2 cellular contexts compared by ENCODE assay signal in the genomic region with DNA sequence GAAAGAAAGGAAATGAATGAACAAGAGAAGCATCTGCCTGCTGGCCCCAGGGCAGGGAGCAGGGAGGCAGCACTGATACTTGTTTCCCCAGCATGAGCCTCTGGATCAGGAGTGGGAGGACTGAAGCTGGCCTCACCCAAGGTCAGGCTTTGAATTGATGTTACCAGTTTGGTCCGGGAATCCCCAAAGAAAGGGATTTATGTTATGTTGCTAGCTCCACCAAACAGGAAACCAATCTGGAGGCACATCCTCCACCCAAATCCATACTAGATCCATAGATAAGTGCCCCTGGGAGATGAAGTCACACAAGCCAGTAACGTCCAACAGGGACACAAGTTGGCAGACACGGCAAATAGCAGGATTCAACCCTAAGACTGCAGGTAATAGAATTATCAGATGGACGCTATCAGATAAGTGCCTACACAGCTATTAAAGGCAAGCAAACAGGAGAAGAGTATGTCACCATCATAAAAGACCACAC.
TF ChIP-seq lines count a peak whose summit lies in the region.

No MANE protein-coding gene starts in this region.

TF ChIP-seq in HepG2, 621 proteins besides CTCF, POLR2A, EP300 and RAD21 (continued from another document):
- TF ChIP-seq, protein P1, sequence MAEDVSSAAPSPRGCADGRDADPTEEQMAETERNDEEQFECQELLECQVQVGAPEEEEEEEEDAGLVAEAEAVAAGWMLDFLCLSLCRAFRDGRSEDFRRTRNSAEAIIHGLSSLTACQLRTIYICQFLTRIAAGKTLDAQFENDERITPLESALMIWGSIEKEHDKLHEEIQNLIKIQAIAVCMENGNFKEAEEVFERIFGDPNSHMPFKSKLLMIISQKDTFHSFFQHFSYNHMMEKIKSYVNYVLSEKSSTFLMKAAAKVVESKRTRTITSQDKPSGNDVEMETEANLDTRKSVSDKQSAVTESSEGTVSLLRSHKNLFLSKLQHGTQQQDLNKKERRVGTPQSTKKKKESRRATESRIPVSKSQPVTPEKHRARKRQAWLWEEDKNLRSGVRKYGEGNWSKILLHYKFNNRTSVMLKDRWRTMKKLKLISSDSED (CRISPR knock-in tag; IDR thresholded peaks at IDR 0.05), result no peak

TF ChIP-seq in WTC11, 78 proteins besides CTCF, POLR2A, EP300 and RAD21 (continued from another document):
- 0 out of 2 replicates have a peak, but pooled peaks have one; percentile 0 for TF ChIP-seq ZNF121 (CRISPR knock-in tag; IDR thresholded peaks at IDR 0.05)
